18 cellular contexts compared by ENCODE assay signal in the genomic region with DNA sequence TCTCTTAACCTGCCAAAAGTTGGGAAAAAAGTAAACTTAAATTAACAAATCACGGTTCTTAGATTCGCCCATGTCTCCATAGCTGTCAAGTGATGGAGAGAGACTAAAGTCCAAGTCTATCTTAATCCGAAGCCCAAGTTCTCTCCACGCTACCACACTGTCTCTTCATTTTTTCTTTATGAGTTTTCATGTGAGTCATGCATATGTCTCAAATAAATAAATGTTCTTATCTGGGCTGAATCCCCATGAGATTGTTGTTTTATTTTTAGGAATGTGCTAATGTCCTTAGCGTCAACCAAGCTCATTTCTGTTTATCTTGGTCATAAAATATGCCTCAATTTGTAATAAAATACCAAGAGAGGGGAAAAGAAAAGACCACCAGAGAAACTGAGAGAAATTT.
A peak's percentile ranks its signal among the peaks of the same experiment; 100 is the strongest.
DNase-seq lines count a peak whose midpoint lies in the region; ATAC-seq and TF ChIP-seq lines count a peak whose summit lies in the region.
"Had no signal": no experiment of that assay in that cellular context is flagged by ENCODE, and none has a peak within 500 bp of the region (broad histone marks: within the 10 kb centered on the region; RNA-seq: fewer than 3 reads in every experiment).

No MANE protein-coding gene starts in this region.

- peak overlapping the region; percentile 42; the same call in 1 of the 2 replicates for H3K27ac ChIP-seq in IMR-90 (ENCODE audit: insufficient read depth, low read length)
- H3K27ac ChIP-seq: C4-2B, esophagus muscularis mucosa, pancreas had no signal

- H3K27ac Mint-ChIP-seq in chondrocyte (ENCODE audit: unreplicated experiment), result peak overlapping the region; percentile 95
- H3K27ac Mint-ChIP-seq in nephron, result peak overlapping the region; percentile 82 to 89 (median 85)
- H3K27ac Mint-ChIP-seq: WTC11 had no signal

- DNase-seq in BJ (ENCODE audit: low read depth), result peak; percentile 6
- peak; percentile 92 for DNase-seq in IMR-90
- DNase-seq in chondrocyte (ENCODE audit: low spot score), result no peak
- no peak for DNase-seq in NK-92 (lab: John Stamatoyannopoulos, UW; ENCODE audit: unreplicated experiment)
- DNase-seq: activated naive CD4-positive, alpha-beta T cell treated with anti-CD3 and anti-CD28 coated beads, Interleukin-2, amount 50 U/mL, for 16 hours; DMS79 treated with DMSO at 0.1 percent for 48 hours; midbrain; MV-4-11; pancreas had no signal

- H3K4me1 Mint-ChIP-seq in chondrocyte (ENCODE audit: low read depth) (peaks cover 22% of the 10 kb centered on the region), nephron (peaks cover 30% of the 10 kb centered on the region)
- H3K4me1 Mint-ChIP-seq: WTC11 had no signal

- H3K79me1 ChIP-seq in IMR-90 (ENCODE audit: low read depth in 1 of 2, low read length in 2 of 2), result no peaks in the 10 kb centered on the region

- H4K8ac ChIP-seq in IMR-90 (ENCODE audit: low read depth in 2 of 2, low read length in 2 of 2), result peak overlapping the region in 1 of 2 experiments; percentile 45; a peak in 1 of 4 replicates

- no peak overlapping the region for H4K5ac ChIP-seq in IMR-90 (ENCODE audit: low read depth, low read length)

- H3K9me3 Mint-ChIP-seq in chondrocyte (ENCODE audit: low read depth) (peaks cover 4% of the 10 kb centered on the region), nephron (peaks cover 3% of the 10 kb centered on the region)

- H3K9me3 ChIP-seq in IMR-90 (ENCODE audit: control insufficient read depth, insufficient read depth, low read length), result no peaks in the 10 kb centered on the region
- H3K9me3 ChIP-seq: esophagus muscularis mucosa, pancreas had no signal

- H4K20me1 ChIP-seq in IMR-90 (ENCODE audit: insufficient read depth, low read length), result no peaks in the 10 kb centered on the region

- peak overlapping the region; percentile 43; the same call in 1 of the 2 replicates for H2BK20ac ChIP-seq in IMR-90 (ENCODE audit: low read depth, low read length)

- no peak overlapping the region for H3K4ac ChIP-seq in IMR-90 (ENCODE audit: low read depth, low read length)

- H3K4me1 ChIP-seq in IMR-90 (ENCODE audit: control insufficient read depth, insufficient read depth, low read length), result peaks cover 13% of the 10 kb centered on the region
- H3K4me1 ChIP-seq: esophagus muscularis mucosa, pancreas had no signal

- no peak overlapping the region for H3K14ac ChIP-seq in IMR-90 (replicated peaks; ENCODE audit: low read depth, low read length)

- no peaks in the 10 kb centered on the region for H3K9me1 ChIP-seq in IMR-90 (ENCODE audit: insufficient read depth, low read length)

- H3K4me3 Mint-ChIP-seq in chondrocyte (ENCODE audit: unreplicated experiment) (peak overlapping the region; percentile 13), nephron (no peak overlapping the region)
- H3K4me3 Mint-ChIP-seq: WTC11 had no signal

- intact Hi-C loops in IMR-90 (cut with micrococcal nuclease), result loop anchor here (10.0 kb wide), 1 partner anchor 150 kb away; no protein-coding TSS in a partner anchor

- TF ChIP-seq RAD21 in IMR-90 (IDR thresholded peaks at IDR 0.05; ENCODE audit: low read length), result no peak

- ATAC-seq in IMR-90 (ENCODE audit: low read depth) (peak; percentile 88), GM21447 (IDR thresholded peaks at IDR 0.05; ENCODE audit: unreplicated experiment) (no peak), HG03135 (IDR thresholded peaks at IDR 0.05; ENCODE audit: unreplicated experiment) (no peak), GM21717 (IDR thresholded peaks at IDR 0.05; ENCODE audit: unreplicated experiment) (no peak)
- ATAC-seq: GM12878, WTC11 had no signal

- H3K36me3 Mint-ChIP-seq in chondrocyte (ENCODE audit: low read depth), result no peaks in the 10 kb centered on the region
- H3K36me3 Mint-ChIP-seq in nephron (ENCODE audit: low read depth), result no peaks in the 10 kb centered on the region
- H3K36me3 Mint-ChIP-seq: WTC11 had no signal

- in situ Hi-C loops in IMR-90 (cut with MboI; ENCODE audit: low sequenced_read_pairs), result no loop called here

- TF ChIP-seq CTCF in BJ (IDR thresholded peaks at IDR 0.05; ENCODE audit: insufficient read depth, low read depth, low read length) (no peak), IMR-90 (conservative IDR thresholded peaks at IDR 0.05; ENCODE audit: low read depth, low read length) (no peak), chondrocyte (IDR thresholded peaks at IDR 0.05) (no peak), nephron (IDR thresholded peaks at IDR 0.05; ENCODE audit: unreplicated experiment in 3 of 3) (no peak)

- H4K91ac ChIP-seq in IMR-90 (ENCODE audit: insufficient read depth, low read depth, low read length), result no peak overlapping the region

- no peak overlapping the region for H2AFZ ChIP-seq in IMR-90 (replicated peaks; ENCODE audit: low read length, poor library complexity)

- peak overlapping the region; percentile 86 for H2BK5ac ChIP-seq in IMR-90 (ENCODE audit: low read depth, low read length, poor library complexity, severe bottlenecking)

- no peak overlapping the region for H3K56ac ChIP-seq in IMR-90 (ENCODE audit: extremely low read depth, insufficient read depth, low read length)

- H3K9ac ChIP-seq in IMR-90 (ENCODE audit: low read depth, low read length), result no peak overlapping the region

- no peak overlapping the region; the same call in 1 of the 2 replicates for H2BK120ac ChIP-seq in IMR-90 (ENCODE audit: low read depth, low read length)

- H2BK15ac ChIP-seq in IMR-90 (ENCODE audit: low read depth, low read length), result no peak overlapping the region

- no peaks in the 10 kb centered on the region for H3K27me3 Mint-ChIP-seq in chondrocyte (ENCODE audit: low read depth)
- H3K27me3 Mint-ChIP-seq in nephron (ENCODE audit: low read depth), result no peaks in the 10 kb centered on the region

- POLR2A ChIA-PET in BJ (lab: Charles Lee) (no interaction called here), IMR-90 (lab: Charles Lee; ENCODE audit: unreplicated experiment) (no interaction called here)

- WGBS in IMR-90 (ENCODE audit: extremely low coverage in 2 of 2, insufficient read length in 1 of 2), 2 experiments, result no CpG with 5 or more reads among the region's 5 CpGs

- dilution Hi-C loops in IMR-90 (cut with HindIII; ENCODE audit: low sequenced_read_pairs, unreplicated experiment), result no loop called here

- no peak overlapping the region for H3K18ac ChIP-seq in IMR-90 (ENCODE audit: low read depth, low read length)

- peak overlapping the region; percentile 67; the same call in 1 of the 2 replicates for H3K4me2 ChIP-seq in IMR-90 (ENCODE audit: low read depth, low read length)

- CTCF ChIA-PET in BJ (lab: Yijun Ruan, JAX), result no interaction called here
- CTCF ChIA-PET in IMR-90 (lab: Yijun Ruan, JAX), result interaction anchor here (0.7 kb wide), 1 partner anchor 32 kb away, joined by 3 read pairs; no protein-coding TSS in a partner anchor

- H3K23ac ChIP-seq in IMR-90 (ENCODE audit: low read depth, low read length), result no peak overlapping the region

- no peak for TF ChIP-seq POLR2A in IMR-90 (IDR thresholded peaks at IDR 0.05; ENCODE audit: low read depth, low read length)

- BruUV-seq in IMR-90 (replicated peaks; lab: Mats Ljungman, UMichigan), result no TSS peak

- H3K4me3 ChIP-seq in BJ (ENCODE audit: low read depth, low read length) (no peak overlapping the region), IMR-90 (ENCODE audit: insufficient read depth, low read depth, low read length) (no peak overlapping the region)
- H3K4me3 ChIP-seq: coronary artery, esophagus muscularis mucosa, GM12878, pancreas had no signal

- no peak overlapping the region for H2AK5ac ChIP-seq in IMR-90 (ENCODE audit: low read depth, low read length)

- no peaks in the 10 kb centered on the region for H3K27me3 ChIP-seq in BJ (ENCODE audit: control insufficient read depth, insufficient read depth, low read length)
- no peaks in the 10 kb centered on the region for H3K27me3 ChIP-seq in IMR-90 (ENCODE audit: control insufficient read depth, insufficient read depth, low read length)
- H3K27me3 ChIP-seq: esophagus muscularis mucosa, pancreas had no signal

- no peaks in the 10 kb centered on the region for H3K36me3 ChIP-seq in BJ (ENCODE audit: control insufficient read depth, insufficient read depth, low read length)
- H3K36me3 ChIP-seq in IMR-90 (ENCODE audit: control insufficient read depth, insufficient read depth, low read length), result no peaks in the 10 kb centered on the region
- H3K36me3 ChIP-seq: esophagus muscularis mucosa, pancreas had no signal

- no peak overlapping the region for H2AK9ac ChIP-seq in IMR-90 (replicated peaks; ENCODE audit: low read depth, low read length, poor library complexity)

TF ChIP-seq in IMR-90, 13 proteins besides CTCF, POLR2A, EP300 and RAD21:
- TF ChIP-seq, protein P1, sequence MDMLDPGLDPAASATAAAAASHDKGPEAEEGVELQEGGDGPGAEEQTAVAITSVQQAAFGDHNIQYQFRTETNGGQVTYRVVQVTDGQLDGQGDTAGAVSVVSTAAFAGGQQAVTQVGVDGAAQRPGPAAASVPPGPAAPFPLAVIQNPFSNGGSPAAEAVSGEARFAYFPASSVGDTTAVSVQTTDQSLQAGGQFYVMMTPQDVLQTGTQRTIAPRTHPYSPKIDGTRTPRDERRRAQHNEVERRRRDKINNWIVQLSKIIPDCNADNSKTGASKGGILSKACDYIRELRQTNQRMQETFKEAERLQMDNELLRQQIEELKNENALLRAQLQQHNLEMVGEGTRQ (IDR thresholded peaks at IDR 0.05; ENCODE audit: low read depth, low read length), result no peak
- TF ChIP-seq CEBPB (IDR thresholded peaks at IDR 0.05; ENCODE audit: low read depth, low read length), result no peak
- TF ChIP-seq CHD1 (IDR thresholded peaks at IDR 0.05; ENCODE audit: low read depth, low read length), result no peak
- TF ChIP-seq MAFK (IDR thresholded peaks at IDR 0.05; ENCODE audit: low read depth, low read length), result no peak
- TF ChIP-seq BHLHE40 (IDR thresholded peaks at IDR 0.05; ENCODE audit: low read depth, low read length), result 0 out of 2 replicates have a peak, but pooled peaks have one; percentile 10
- no peak for TF ChIP-seq MXI1 (IDR thresholded peaks at IDR 0.05; ENCODE audit: borderline replicate concordance, low read depth, low read length)
- TF ChIP-seq SMC3 (IDR thresholded peaks at IDR 0.05; ENCODE audit: low read depth, low read length), result no peak
- TF ChIP-seq RFX5 (IDR thresholded peaks at IDR 0.05; ENCODE audit: low read depth, low read length), result no peak
- TF ChIP-seq FOS (IDR thresholded peaks at IDR 0.05; ENCODE audit: low read depth, low read length), result peak; percentile 92

Comparison
In these comparisons a context has a peak if more than half of its experiments do, and no peak if none do; other contexts are left out.
1. DNase-seq: peak in BJ (single experiment) and IMR-90 (single experiment); none in chondrocyte (single experiment) and NK-92 (single experiment).